Comparison of ENCODE assay signal across 7 cellular contexts in the genomic region with DNA sequence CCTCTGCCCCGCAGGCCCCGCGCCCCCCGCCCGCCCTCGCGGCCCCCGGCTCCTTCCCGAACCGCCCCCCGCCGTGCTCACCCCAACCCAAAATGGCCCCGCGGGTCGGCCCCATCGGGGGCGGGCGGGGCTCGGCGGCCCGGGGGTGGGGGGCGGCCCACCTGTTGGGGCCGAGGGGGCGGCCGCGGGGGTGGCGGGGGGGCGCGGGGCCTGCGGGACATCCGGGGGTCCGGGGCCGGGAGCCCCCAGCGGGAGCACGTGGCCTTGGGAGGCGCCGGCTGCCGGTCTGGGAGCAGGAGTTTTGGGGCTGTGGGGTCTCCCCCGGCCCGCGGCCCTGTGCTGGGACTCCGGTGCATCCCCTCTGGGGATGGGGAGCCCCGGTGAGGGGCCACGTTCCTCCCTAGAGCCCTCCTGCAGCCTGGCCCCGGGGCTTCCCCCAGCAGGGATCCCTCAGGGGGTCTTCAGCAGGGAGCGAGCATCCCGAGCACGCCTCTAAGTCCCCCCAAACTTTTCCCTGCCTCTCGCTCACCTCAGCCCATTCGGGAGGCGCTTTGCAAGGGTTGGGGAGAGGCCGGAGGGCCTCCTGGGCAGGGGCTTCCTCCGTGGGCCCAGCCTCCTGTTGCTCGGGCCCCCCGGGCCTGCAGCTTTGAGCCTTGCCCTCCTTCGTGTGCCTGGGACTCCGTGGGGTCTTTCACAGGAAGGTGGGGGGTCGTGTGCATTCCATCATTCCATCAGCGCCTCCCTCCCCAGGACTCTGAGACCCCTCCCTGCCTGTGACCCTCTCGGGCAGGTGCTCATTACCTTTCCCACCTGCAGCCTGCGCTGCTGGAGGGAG. TPM values are rescaled to one million over a fixed set of nuclear protein-coding genes. Genes with fewer than 3 reads are reported as not detected.
DNase-seq lines count a peak whose midpoint lies in the region; ATAC-seq and FAIRE-seq lines count a peak whose summit lies in the region.

No MANE protein-coding gene starts in this region.

- H3K27me3 ChIP-seq in HAP-1 (ENCODE audit: low read depth) (no peaks in the 10 kb centered on the region), right cardiac atrium (ENCODE audit: control insufficient read depth, insufficient read depth) (no peaks in the 10 kb centered on the region), small intestine (ENCODE audit: control insufficient read depth in 2 of 2, insufficient read depth in 2 of 2, low read length in 2 of 2) (no peaks in the 10 kb centered on the region)

- CTCF ChIA-PET in activated CD8-positive, alpha-beta T cell treated with anti-CD3 and anti-CD28 coated beads, Interleukin-2, amount 10 ng/mL, durations not matched to agents 7 days and 5 days (lab: Charles Lee): interaction anchor here (1.6 kb wide), 1 partner anchor 28 kb away, joined by 5 read pairs; no protein-coding TSS in a partner anchor

- H3K4me3 ChIP-seq in HAP-1 (peak overlapping the region; percentile 80), right cardiac atrium (ENCODE audit: low read length) (peak overlapping the region; percentile 94), small intestine (ENCODE audit: low read depth in 1 of 2, low read length in 2 of 2) (peak overlapping the region; percentile 71 to 91)

- WGBS in right cardiac atrium: 5% methylated on average over 58 of the region's 61 CpGs
- 2 to 5% (median 3%) methylated on average over 17 to 60 of the region's 61 CpGs for WGBS in small intestine, 3 donors

- FAIRE-seq in small intestine (lab: Jason Lieb, UNC): no peak

- peak overlapping the region; percentile 92 for H3K27ac Mint-ChIP-seq in activated CD8-positive, alpha-beta T cell treated with anti-CD3 and anti-CD28 coated beads, Interleukin-2, amount 10 ng/mL, durations not matched to agents 7 days and 5 days

- H3K9me3 Mint-ChIP-seq in activated CD8-positive, alpha-beta T cell treated with anti-CD3 and anti-CD28 coated beads, Interleukin-2, amount 10 ng/mL, durations not matched to agents 7 days and 5 days (ENCODE audit: insufficient read depth): no peaks in the 10 kb centered on the region

- no peaks in the 10 kb centered on the region for H3K27me3 Mint-ChIP-seq in activated CD8-positive, alpha-beta T cell treated with anti-CD3 and anti-CD28 coated beads, Interleukin-2, amount 10 ng/mL, durations not matched to agents 7 days and 5 days (ENCODE audit: low read depth)

- H3K4me3 Mint-ChIP-seq in activated CD8-positive, alpha-beta T cell treated with anti-CD3 and anti-CD28 coated beads, Interleukin-2, amount 10 ng/mL, durations not matched to agents 7 days and 5 days: peak overlapping the region; percentile 86

- ATAC-seq in activated CD8-positive, alpha-beta T cell treated with anti-CD3 and anti-CD28 coated beads, Interleukin-2, amount 10 ng/mL, durations not matched to agents 7 days and 5 days: peak; percentile 12
- ATAC-seq in right cardiac atrium (peak in 1 of 2 donors; percentile 6), HG02840 (IDR thresholded peaks at IDR 0.05; ENCODE audit: low FRiP score, unreplicated experiment) (no peak)

- in situ Hi-C loops in HAP-1 (cut with MboI; ENCODE audit: low sequenced_read_pairs): no loop called here

- peaks cover 11% of the 10 kb centered on the region for H3K36me3 Mint-ChIP-seq in activated CD8-positive, alpha-beta T cell treated with anti-CD3 and anti-CD28 coated beads, Interleukin-2, amount 10 ng/mL, durations not matched to agents 7 days and 5 days (ENCODE audit: low read depth)

- H3K4me1 ChIP-seq in HAP-1 (peaks cover 14% of the 10 kb centered on the region), right cardiac atrium (ENCODE audit: control insufficient read depth, insufficient read depth, low read length) (peaks cover 8% of the 10 kb centered on the region), small intestine (ENCODE audit: control insufficient read depth in 2 of 2, insufficient read depth in 1 of 2, low read depth in 1 of 2, low read length in 1 of 2) (no peaks in the 10 kb centered on the region)

- POLR2A ChIA-PET in activated CD8-positive, alpha-beta T cell treated with anti-CD3 and anti-CD28 coated beads, Interleukin-2, amount 10 ng/mL, durations not matched to agents 7 days and 5 days (lab: Charles Lee): interaction anchor here (1.0 kb wide), 1 partner anchor 21 kb away, joined by 3 read pairs; no protein-coding TSS in a partner anchor

- peaks cover 29% of the 10 kb centered on the region for H3K36me3 ChIP-seq in HAP-1 (replicated peaks)
- H3K36me3 ChIP-seq in small intestine (ENCODE audit: control insufficient read depth in 2 of 2, insufficient read depth in 2 of 2, low read length in 2 of 2): no peaks in the 10 kb centered on the region

- H3K9me3 ChIP-seq in HAP-1 (no peaks in the 10 kb centered on the region), right cardiac atrium (ENCODE audit: control insufficient read depth, low read length) (no peaks in the 10 kb centered on the region), small intestine (ENCODE audit: control insufficient read depth, low read depth) (no peaks in the 10 kb centered on the region)

- no peak for DNase-seq in HAP-1 (ENCODE audit: low spot score in 2 of 2)
- DNase-seq in activated CD8-positive, alpha-beta T cell treated with anti-CD3 and anti-CD28 coated beads, Interleukin-2, amount 10 ng/mL, durations not matched to agents 7 days and 5 days: no peak
- peak in 1 of 3 donors; percentile 50 for DNase-seq in right cardiac atrium
- DNase-seq in small intestine: no peak
- no peak for DNase-seq in Kasumi-1 (lab: John Stamatoyannopoulos, UW)
- no peak for DNase-seq in NCI-H226

- peaks cover 36% of the 10 kb centered on the region for H3K4me1 Mint-ChIP-seq in activated CD8-positive, alpha-beta T cell treated with anti-CD3 and anti-CD28 coated beads, Interleukin-2, amount 10 ng/mL, durations not matched to agents 7 days and 5 days (ENCODE audit: low read depth)

- intact Hi-C loops in right cardiac atrium (cut with DNase I): no loop called here

- H3K27ac ChIP-seq in right cardiac atrium (ENCODE audit: low read length) (peak overlapping the region; percentile 25), small intestine (ENCODE audit: low read depth in 1 of 2, low read length in 1 of 2) (no peak overlapping the region)

RNA-seq across cellular contexts. Expression of a gene that starts 0.7 kb away (rescaled TPM):
- total RNA-seq in activated CD8-positive, alpha-beta T cell treated with anti-CD3 and anti-CD28 coated beads, Interleukin-2, amount 10 ng/mL, durations not matched to agents 7 days and 5 days: 100 to 1,000 TPM; 109 to 127 TPM
- 100 to 1,000 TPM; 121 to 179 (median 157) TPM for total RNA-seq in right cardiac atrium
- polyA plus RNA-seq in right cardiac atrium (131 TPM), small intestine (10 to 100 TPM; 28.4 to 54.9 (median 49.0) TPM)

RNA-seq across cellular contexts. Expression of a gene that starts 22.0 kb away (rescaled TPM):
- total RNA-seq in activated CD8-positive, alpha-beta T cell treated with anti-CD3 and anti-CD28 coated beads, Interleukin-2, amount 10 ng/mL, durations not matched to agents 7 days and 5 days: 1 to 10 TPM; 1.9 to 2.4 TPM
- total RNA-seq in right cardiac atrium: 1 to 10 TPM in 2 of 4 donors, under 1 TPM in 2; 0.46 to 1.9 (median 1.00) TPM
- 0.05 TPM for polyA plus RNA-seq in right cardiac atrium
- polyA plus RNA-seq in small intestine: under 1 TPM in 1 of 3 donors, not detected in 2; 0.22 TPM

RNA-seq across cellular contexts. Expression of a gene that starts 54.3 kb away (rescaled TPM):
- under 1 TPM; 0.21 to 0.31 TPM for total RNA-seq in activated CD8-positive, alpha-beta T cell treated with anti-CD3 and anti-CD28 coated beads, Interleukin-2, amount 10 ng/mL, durations not matched to agents 7 days and 5 days
- 1,000 to 10,000 TPM; 1,091 to 1,370 (median 1,238) TPM for total RNA-seq in right cardiac atrium
- polyA plus RNA-seq in right cardiac atrium: 1,790 TPM
- 100 to 1,000 TPM in 1 of 3 donors, 10 to 100 TPM in 1, 1 to 10 TPM in 1; 8.9 to 137 (median 45.1) TPM for polyA plus RNA-seq in small intestine

Comparison
In these comparisons a context has a peak if more than half of its experiments do, and no peak if none do; other contexts are left out.
1. RNA of a gene that starts 54.3 kb away (total RNA-seq): 1,091 to 1,370 TPM in right cardiac atrium; 0.21 to 0.31 TPM in activated CD8-positive, alpha-beta T cell treated with anti-CD3 and anti-CD28 coated beads, Interleukin-2, amount 10 ng/mL, durations not matched to agents 7 days and 5 days; every median in the first group is over 100 times any median in the second.
2. Peak in every context shown above with its lines, with median percentiles within 50 percentile points of each other: H3K4me3 ChIP-seq.